1 cellular context compared by ENCODE assay signal in the genomic region with DNA sequence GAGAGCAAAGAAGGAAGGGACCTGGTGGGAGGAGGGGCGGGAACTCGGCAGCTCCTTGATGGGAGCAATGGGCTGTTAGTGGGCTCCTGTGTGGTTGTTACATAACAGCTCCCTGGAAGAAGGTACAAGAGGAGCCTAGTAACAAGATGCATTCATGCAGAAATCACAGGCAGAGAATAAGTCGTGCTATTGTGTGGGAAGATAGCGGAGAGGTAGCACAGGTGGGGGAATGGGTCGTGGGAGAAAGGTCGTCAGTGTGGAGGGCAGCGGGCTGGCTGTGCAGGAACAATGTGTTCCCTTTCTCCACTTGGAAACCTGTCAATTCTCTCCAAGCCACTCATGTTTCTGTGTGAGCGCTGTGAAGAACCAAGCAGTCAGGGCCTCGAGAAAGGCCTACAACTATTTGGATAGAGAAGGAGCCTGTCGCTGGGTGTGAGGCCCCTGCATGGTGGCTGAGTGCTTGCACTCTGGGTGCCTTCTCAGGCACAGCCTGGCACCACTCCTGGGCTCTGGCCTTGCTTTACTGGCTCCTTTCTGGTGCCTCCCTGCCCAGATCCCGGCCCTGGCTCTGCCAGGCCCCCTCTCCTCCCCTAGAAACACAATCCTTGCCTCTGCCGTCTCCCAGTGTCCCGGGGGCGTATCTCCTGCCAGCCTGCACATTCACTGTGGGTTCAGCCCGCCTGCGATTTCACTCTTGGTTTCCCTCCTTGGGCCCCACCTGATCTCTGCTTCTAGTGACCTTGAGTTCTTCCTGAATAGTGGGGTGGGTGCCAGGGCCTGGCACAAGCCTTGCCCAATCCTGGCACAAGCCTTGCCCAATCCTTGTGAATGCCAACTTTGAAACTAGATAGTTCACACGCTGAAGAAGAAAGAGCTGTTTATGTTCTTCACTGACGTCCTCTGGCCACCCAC.
TF ChIP-seq lines count a peak whose summit lies in the region.

No MANE protein-coding gene starts in this region.

TF ChIP-seq in IMR-90, 13 proteins besides CTCF, POLR2A, EP300 and RAD21:
- TF ChIP-seq BHLHE40 (IDR thresholded peaks at IDR 0.05; ENCODE audit: low read depth, low read length) (no peak), ELK1 (IDR thresholded peaks at IDR 0.05; ENCODE audit: borderline replicate concordance, low read depth, low read length) (no peak), SMC3 (IDR thresholded peaks at IDR 0.05; ENCODE audit: low read depth, low read length) (no peak), CHD1 (IDR thresholded peaks at IDR 0.05; ENCODE audit: low read depth, low read length) (no peak), NFE2L2 (IDR thresholded peaks at IDR 0.05; ENCODE audit: low read depth, low read length) (no peak), FOS (IDR thresholded peaks at IDR 0.05; ENCODE audit: low read depth, low read length) (no peak), RCOR1 (IDR thresholded peaks at IDR 0.05; ENCODE audit: insufficient replicate concordance, low read length) (no peak), MAZ (IDR thresholded peaks at IDR 0.05; ENCODE audit: borderline replicate concordance, low read depth, low read length) (no peak)
